ENCODE assay signal across 9 cellular contexts in the genomic region with DNA sequence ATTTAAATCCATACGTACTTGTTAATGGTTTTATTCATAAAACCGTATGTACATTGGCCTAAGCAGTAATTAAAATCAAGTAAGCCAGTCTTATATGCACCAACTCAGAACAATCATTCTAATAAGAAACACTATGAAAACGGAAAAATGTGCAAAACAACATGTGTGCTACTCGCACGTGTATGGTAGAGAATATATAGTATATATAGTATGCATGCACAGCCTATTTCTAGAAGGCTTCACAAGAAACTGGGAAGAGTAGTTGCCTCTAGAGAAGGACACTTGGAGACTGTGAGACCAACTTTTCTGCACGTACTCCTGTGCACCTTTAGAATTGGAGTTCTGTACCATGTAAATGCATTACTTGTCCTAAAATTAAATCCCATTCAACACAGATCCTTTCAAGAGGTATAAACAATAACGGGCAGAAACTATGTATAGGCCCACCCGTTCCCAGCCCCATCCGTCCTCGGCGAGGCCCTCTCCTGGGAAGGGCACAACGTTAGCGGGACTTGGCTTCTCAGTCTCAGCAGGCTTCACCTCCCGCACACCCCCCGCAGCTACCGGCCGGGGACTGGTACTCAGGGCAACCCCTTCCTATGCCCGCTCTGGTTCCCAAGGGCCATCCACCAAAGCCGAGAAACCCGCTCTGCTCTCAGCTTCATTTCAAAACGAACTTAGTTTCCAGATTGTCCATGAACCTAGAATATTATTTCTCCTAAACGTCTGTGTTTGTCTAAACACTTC. TPM values are rescaled to one million over a fixed set of nuclear protein-coding genes. Genes with fewer than 3 reads are reported as not detected.
DNase-seq lines count a peak whose midpoint lies in the region; ATAC-seq, FAIRE-seq and TF ChIP-seq lines count a peak whose summit lies in the region.
"Had no signal": no experiment of that assay in that cellular context is flagged by ENCODE, and none has a peak within 500 bp of the region (broad histone marks: within the 10 kb centered on the region; RNA-seq: fewer than 3 reads in every experiment).

No MANE protein-coding gene starts in this region.

- TF ChIP-seq CTCF in brain (conservative IDR thresholded peaks at IDR 0.05): no peak
- no peak for TF ChIP-seq CTCF in kidney (IDR thresholded peaks at IDR 0.05; ENCODE audit: borderline replicate concordance, extremely low read depth, insufficient read depth)
- no peak for TF ChIP-seq CTCF in smooth muscle cell (IDR thresholded peaks at IDR 0.05; ENCODE audit: borderline replicate concordance, insufficient read depth, poor library complexity, severe bottlenecking)

- H3K27me3 ChIP-seq in smooth muscle cell (ENCODE audit: low read depth): no peaks in the 10 kb centered on the region
- H3K27me3 ChIP-seq: adrenal gland had no signal

- H4K20me1 ChIP-seq in smooth muscle cell (ENCODE audit: low read depth): peaks cover 60% of the 10 kb centered on the region

- H3K4me1 ChIP-seq in kidney (ENCODE audit: control insufficient read depth in 1 of 2, insufficient read depth in 1 of 2, low read depth in 1 of 2, low read length in 2 of 2) (peaks cover 0 to 4% of the 10 kb centered on the region in 2 donors), smooth muscle cell (ENCODE audit: low read depth) (peaks cover 11% of the 10 kb centered on the region)

- H3K9ac ChIP-seq in kidney (ENCODE audit: low read length in 2 of 2) (peak overlapping the region in 1 of 2 donors; percentile 70), smooth muscle cell (ENCODE audit: low read depth) (no peak overlapping the region)

- H3K9me3 ChIP-seq in kidney (ENCODE audit: control insufficient read depth in 1 of 2, low read length in 2 of 2): no peaks in the 10 kb centered on the region
- H3K9me3 ChIP-seq in smooth muscle cell (replicated peaks; ENCODE audit: low read depth): no peaks in the 10 kb centered on the region
- H3K9me3 ChIP-seq: adrenal gland had no signal

- H3K4me2 ChIP-seq in smooth muscle cell: peak overlapping the region; percentile 93

- peak; percentile 40 for DNase-seq in NCI-H82 (lab: John Stamatoyannopoulos, UW)
- no peak for DNase-seq in NCI-H82 treated with DMSO at 0.1 percent for 48 hours (lab: John Stamatoyannopoulos, UW; ENCODE audit: unreplicated experiment)
- no peak for DNase-seq in kidney
- no peak for DNase-seq in smooth muscle cell (lab: John Stamatoyannopoulos, UW; ENCODE audit: unreplicated experiment)
- DNase-seq in NAMALWA (ENCODE audit: low spot score): no peak

- H3K9me3 Mint-ChIP-seq in brain: no peaks in the 10 kb centered on the region

- peaks cover 68% of the 10 kb centered on the region for H3K4me1 Mint-ChIP-seq in brain

- peak overlapping the region; percentile 52 to 92 (median 86) for H3K27ac Mint-ChIP-seq in brain

- H3K36me3 Mint-ChIP-seq in brain: no peaks in the 10 kb centered on the region

- H3K27ac ChIP-seq in kidney (ENCODE audit: low read depth in 2 of 2, low read length in 2 of 2): peak overlapping the region; percentile 60 to 69
- H3K27ac ChIP-seq in smooth muscle cell (ENCODE audit: low read depth): peak overlapping the region; percentile 42

- H2AFZ ChIP-seq in smooth muscle cell (ENCODE audit: low read depth): no peak overlapping the region

- H3K27me3 Mint-ChIP-seq in brain: no peaks in the 10 kb centered on the region

- peaks cover 4% of the 10 kb centered on the region for H3K79me2 ChIP-seq in smooth muscle cell (ENCODE audit: low read depth)

- H3K36me3 ChIP-seq in kidney (ENCODE audit: control insufficient read depth in 1 of 2, insufficient read depth in 2 of 2, low read length in 2 of 2): no peaks in the 10 kb centered on the region
- no peaks in the 10 kb centered on the region for H3K36me3 ChIP-seq in smooth muscle cell (ENCODE audit: low read depth)
- H3K36me3 ChIP-seq: adrenal gland had no signal

- peaks cover 6% of the 10 kb centered on the region for H3F3A ChIP-seq in smooth muscle cell (ENCODE audit: low read depth)

- 58% methylated on average over 22 of the region's 22 CpGs for WGBS in smooth muscle cell (ENCODE audit: low lambda C conversion rate)

- H3K4me3 ChIP-seq in kidney (ENCODE audit: low read length in 2 of 2): peak overlapping the region; percentile 59 to 75
- peak overlapping the region; percentile 77 for H3K4me3 ChIP-seq in smooth muscle cell

- FAIRE-seq in kidney (lab: Jason Lieb, UNC): no peak

- H3K4me3 Mint-ChIP-seq in brain: peak overlapping the region; percentile 83 to 90 (median 84)

- ATAC-seq in HG03521 (IDR thresholded peaks at IDR 0.05; ENCODE audit: unreplicated experiment): no peak
- no peak for ATAC-seq in GM18517 (IDR thresholded peaks at IDR 0.05; ENCODE audit: unreplicated experiment)

- intact Hi-C loops in kidney (cut with DNase I): no loop called here

RNA-seq across cellular contexts. Expression of a gene that starts 2.0 kb away (rescaled TPM):
- 5.7 TPM for polyA plus RNA-seq in brain (ENCODE audit: insufficient read depth, low read depth, low replicate concordance)
- 19.6 TPM for total RNA-seq in kidney
- 9.1 TPM for polyA plus RNA-seq in kidney (ENCODE audit: insufficient read depth, low read depth, low replicate concordance)
- total RNA-seq in smooth muscle cell: 16.0 and 24.6 TPM in 2 replicates
- polyA plus RNA-seq in smooth muscle cell: 5.7 and 9.0 TPM in 2 replicates

RNA-seq across cellular contexts. Expression of a gene that starts 37.5 kb away (rescaled TPM):
- polyA plus RNA-seq in brain (ENCODE audit: insufficient read depth, low read depth, low replicate concordance) (3.9 TPM), kidney (ENCODE audit: insufficient read depth, low read depth, low replicate concordance) (6.4 TPM), smooth muscle cell (3.5 and 4.4 TPM in 2 replicates)
- total RNA-seq in kidney (19.8 TPM), smooth muscle cell (3.9 and 5.6 TPM in 2 replicates)
